1 cellular context compared by ENCODE assay signal in genomic region chr13:22040810-22041364, GRCh38.
TF ChIP-seq lines count a peak whose summit lies in the region.

No MANE protein-coding gene starts in this region.

TF ChIP-seq in K562, 482 proteins besides CTCF, POLR2A, EP300 and RAD21 (continued from another document and continues in another):
- TF ChIP-seq HINFP (tag; conservative IDR thresholded peaks at IDR 0.05; ENCODE audit: low read depth) (peak; percentile 95), ZNF318 (IDR thresholded peaks at IDR 0.05; ENCODE audit: borderline replicate concordance in 1 of 2, low read depth in 1 of 2) (no peak), CTBP1 (IDR thresholded peaks at IDR 0.05; ENCODE audit: borderline replicate concordance) (peak; percentile 61; the same call in 1 of the 2 replicates), MAZ (CRISPR knock-in tag; conservative IDR thresholded peaks at IDR 0.05 in 1 of 2, IDR thresholded peaks at IDR 0.05 in 1 of 2) (0 out of 4 replicates have a peak, but pooled peaks of 1 of the 2 experiments have one; percentile 20), ZMIZ1 (IDR thresholded peaks at IDR 0.05; ENCODE audit: low read depth in 2 of 2, low read length in 2 of 2) (no peak), GABPA (tag; conservative IDR thresholded peaks at IDR 0.05; ENCODE audit: low read depth) (peak; percentile 51), L3MBTL2 (IDR thresholded peaks at IDR 0.05) (peak; percentile 62), MGA (IDR thresholded peaks at IDR 0.05) (peak; percentile 52; the same call in 1 of the 2 replicates), JUND (IDR thresholded peaks at IDR 0.05; ENCODE audit: borderline replicate concordance, low read depth, low read length) (no peak), JUND (tag; IDR thresholded peaks at IDR 0.05; ENCODE audit: borderline replicate concordance, low read depth, low read length) (0 out of 3 replicates have a peak, but pooled peaks have one; percentile 11), ZNF316 (IDR thresholded peaks at IDR 0.05) (no peak), POLR3G (IDR thresholded peaks at IDR 0.05; ENCODE audit: extremely low read depth, insufficient read length, insufficient replicate concordance) (no peak), TFAM (CRISPR knock-in tag; conservative IDR thresholded peaks at IDR 0.05) (no peak), ZNF347 (CRISPR knock-in tag; IDR thresholded peaks at IDR 0.05; ENCODE audit: low read depth) (no peak), KDM4B (IDR thresholded peaks at IDR 0.05; ENCODE audit: borderline replicate concordance in 2 of 2, low read depth in 1 of 2) (no peak), MNT (conservative IDR thresholded peaks at IDR 0.05) (peak; percentile 41 to 48; a peak in 2 of 4 replicates), VEZF1 (CRISPR knock-in tag; IDR thresholded peaks at IDR 0.05) (peak; percentile 9; the same call in 1 of the 2 replicates), SAP30 (IDR thresholded peaks at IDR 0.05; ENCODE audit: borderline replicate concordance, insufficient read depth, low read depth, low read length, poor library complexity, severe bottlenecking) (peak; percentile 57), RBFOX2 (IDR thresholded peaks at IDR 0.05; ENCODE audit: low read depth, low read length) (0 out of 2 replicates have a peak, but pooled peaks have one; percentile 26), KDM5B (IDR thresholded peaks at IDR 0.05; ENCODE audit: insufficient replicate concordance, low read depth, low read length) (peak; percentile 97)
